ENCODE assay signal across 8 cellular contexts in the genomic region with DNA sequence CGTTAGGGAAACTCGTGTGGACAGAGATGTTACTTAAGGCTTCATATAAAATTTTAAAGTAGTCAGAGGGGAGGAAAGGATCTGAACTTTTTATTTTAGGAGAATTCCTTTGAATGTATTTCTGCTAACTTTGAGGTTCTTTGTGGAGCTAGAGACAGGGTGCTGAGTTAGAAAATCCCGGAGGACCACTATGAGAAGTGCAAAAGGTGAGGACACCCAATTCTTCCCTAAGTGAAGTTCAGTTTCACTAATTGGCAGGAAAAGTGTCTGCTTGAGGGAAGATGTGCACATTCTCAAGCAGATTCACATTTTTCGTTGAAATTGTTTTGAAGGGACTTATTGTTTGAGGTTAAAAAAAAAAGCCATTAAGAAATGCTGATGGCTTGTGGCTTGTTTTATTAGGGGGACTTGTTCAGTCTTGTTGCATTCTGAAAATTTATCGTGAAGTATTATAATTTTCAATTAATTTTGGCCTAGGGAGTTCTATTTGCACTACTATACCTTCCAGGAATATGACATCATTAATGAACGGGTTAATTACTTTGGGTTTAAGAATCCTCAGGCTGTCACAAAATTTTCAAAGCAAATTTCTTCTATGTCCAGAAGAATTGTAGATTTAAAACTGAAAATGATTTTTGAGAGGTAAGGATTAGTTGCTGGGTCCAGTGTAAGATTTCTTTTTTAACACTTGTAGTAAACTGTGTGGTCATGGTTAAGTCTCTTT. TPM values are rescaled to one million over a fixed set of nuclear protein-coding genes. Genes with fewer than 3 reads are reported as not detected.
A peak's percentile ranks its signal among the peaks of the same experiment; 100 is the strongest.
DNase-seq lines count a peak whose midpoint lies in the region; ATAC-seq lines count a peak whose summit lies in the region.

No MANE protein-coding gene starts in this region.

- DNase-seq in DMS79 treated with DMSO at 0.1 percent for 48 hours (lab: John Stamatoyannopoulos, UW) (peak; percentile 22), DMS79 (lab: John Stamatoyannopoulos, UW) (no peak), iPS DF 6.9 (ENCODE audit: low read depth, low spot score) (no peak), iPS-NIHi11 (ENCODE audit: low spot score) (no peak), NCI-H524 treated with DMSO at 0.1 percent for 48 hours (lab: John Stamatoyannopoulos, UW) (no peak), mucosa of gallbladder (ENCODE audit: low spot score) (no peak)
- no peak for DNase-seq in activated CD4-positive, alpha-beta memory T cell treated with anti-CD3 and anti-CD28 coated beads, Interleukin-2, amount 10 ng/mL, durations not matched to agents 7 days and 5 days

- H3K9me3 ChIP-seq in iPS DF 6.9 (ENCODE audit: control insufficient read depth, insufficient read depth, low read length), result no peaks in the 10 kb centered on the region

- POLR2A ChIA-PET in activated CD4-positive, alpha-beta memory T cell treated with anti-CD3 and anti-CD28 coated beads, Interleukin-2, amount 10 ng/mL, durations not matched to agents 7 days and 5 days (lab: Charles Lee), result interaction anchor here (0.7 to 6.1 kb wide), 13 partner anchors 9 to 101 kb away, joined by 3 to 62 read pairs (median 5); no protein-coding TSS in a partner anchor

- H3K27ac Mint-ChIP-seq in activated CD4-positive, alpha-beta memory T cell treated with anti-CD3 and anti-CD28 coated beads, Interleukin-2, amount 10 ng/mL, durations not matched to agents 7 days and 5 days, result peak overlapping the region; percentile 96
- H3K27ac Mint-ChIP-seq in stimulated activated memory B cell treated with anti-CD40 and anti-IgM and Interleukin-4, amounts not matched to agents 10 μg/mL and 1 μg/mL and 100 μg/mL, for 72 hours, result peak overlapping the region; percentile 96

- CTCF ChIA-PET in activated CD4-positive, alpha-beta memory T cell treated with anti-CD3 and anti-CD28 coated beads, Interleukin-2, amount 10 ng/mL, durations not matched to agents 7 days and 5 days (lab: Charles Lee), result interaction anchor here (0.7 to 1.8 kb wide), 3 partner anchors 11 to 63 kb away, joined by 3 to 7 read pairs (median 3); no protein-coding TSS in a partner anchor

- no peaks in the 10 kb centered on the region for H3K27me3 ChIP-seq in iPS DF 6.9 (ENCODE audit: control insufficient read depth, insufficient read depth, low read length)

- no peaks in the 10 kb centered on the region for H3K9me3 Mint-ChIP-seq in activated CD4-positive, alpha-beta memory T cell treated with anti-CD3 and anti-CD28 coated beads, Interleukin-2, amount 10 ng/mL, durations not matched to agents 7 days and 5 days
- no peaks in the 10 kb centered on the region for H3K9me3 Mint-ChIP-seq in stimulated activated memory B cell treated with anti-CD40 and anti-IgM and Interleukin-4, amounts not matched to agents 10 μg/mL and 1 μg/mL and 100 μg/mL, for 72 hours

- H3K4me3 Mint-ChIP-seq in activated CD4-positive, alpha-beta memory T cell treated with anti-CD3 and anti-CD28 coated beads, Interleukin-2, amount 10 ng/mL, durations not matched to agents 7 days and 5 days, result peak overlapping the region; percentile 97
- peak overlapping the region; percentile 95 for H3K4me3 Mint-ChIP-seq in stimulated activated memory B cell treated with anti-CD40 and anti-IgM and Interleukin-4, amounts not matched to agents 10 μg/mL and 1 μg/mL and 100 μg/mL, for 72 hours

- peaks cover 54% of the 10 kb centered on the region for H3K4me1 Mint-ChIP-seq in activated CD4-positive, alpha-beta memory T cell treated with anti-CD3 and anti-CD28 coated beads, Interleukin-2, amount 10 ng/mL, durations not matched to agents 7 days and 5 days
- peaks cover 55% of the 10 kb centered on the region for H3K4me1 Mint-ChIP-seq in stimulated activated memory B cell treated with anti-CD40 and anti-IgM and Interleukin-4, amounts not matched to agents 10 μg/mL and 1 μg/mL and 100 μg/mL, for 72 hours

- no peak for ATAC-seq in stimulated activated memory B cell treated with anti-CD40 and anti-IgM and Interleukin-4, amounts not matched to agents 10 μg/mL and 1 μg/mL and 100 μg/mL, for 72 hours

- H3K27ac ChIP-seq in iPS DF 6.9 (ENCODE audit: low read length), result no peak overlapping the region

- no CpG with 5 or more reads among the region's 6 CpGs for WGBS in iPS DF 6.9 (ENCODE audit: insufficient coverage, insufficient read length)

- peaks cover under 1% of the 10 kb centered on the region for H3K27me3 Mint-ChIP-seq in activated CD4-positive, alpha-beta memory T cell treated with anti-CD3 and anti-CD28 coated beads, Interleukin-2, amount 10 ng/mL, durations not matched to agents 7 days and 5 days
- H3K27me3 Mint-ChIP-seq in stimulated activated memory B cell treated with anti-CD40 and anti-IgM and Interleukin-4, amounts not matched to agents 10 μg/mL and 1 μg/mL and 100 μg/mL, for 72 hours, result no peaks in the 10 kb centered on the region

- peaks cover 30% of the 10 kb centered on the region for H3K36me3 Mint-ChIP-seq in activated CD4-positive, alpha-beta memory T cell treated with anti-CD3 and anti-CD28 coated beads, Interleukin-2, amount 10 ng/mL, durations not matched to agents 7 days and 5 days (ENCODE audit: low read depth)
- H3K36me3 Mint-ChIP-seq in stimulated activated memory B cell treated with anti-CD40 and anti-IgM and Interleukin-4, amounts not matched to agents 10 μg/mL and 1 μg/mL and 100 μg/mL, for 72 hours, result peaks cover 7% of the 10 kb centered on the region

- H3K36me3 ChIP-seq in iPS DF 6.9 (ENCODE audit: control insufficient read depth, insufficient read depth, low read length), result no peaks in the 10 kb centered on the region; the same call in 1 of the 2 replicates

- peaks cover 3% of the 10 kb centered on the region; the same call in 1 of the 2 replicates for H3K4me1 ChIP-seq in iPS DF 6.9 (ENCODE audit: control insufficient read depth, insufficient read depth, low read length)

- H3K4me3 ChIP-seq in iPS DF 6.9 (ENCODE audit: low read length), result peak overlapping the region; percentile 98; the same call in 1 of the 2 replicates

RNA-seq across cellular contexts. Expression of gene PCNX1, which starts 1.8 kb away (rescaled TPM):
- 10 to 100 TPM; 56.9 to 60.4 TPM for total RNA-seq in activated CD4-positive, alpha-beta memory T cell treated with anti-CD3 and anti-CD28 coated beads, Interleukin-2, amount 10 ng/mL, durations not matched to agents 7 days and 5 days
- 42.6 TPM for total RNA-seq in mucosa of gallbladder
